Comparison of ENCODE assay signal across 8 cellular contexts in the genomic region with DNA sequence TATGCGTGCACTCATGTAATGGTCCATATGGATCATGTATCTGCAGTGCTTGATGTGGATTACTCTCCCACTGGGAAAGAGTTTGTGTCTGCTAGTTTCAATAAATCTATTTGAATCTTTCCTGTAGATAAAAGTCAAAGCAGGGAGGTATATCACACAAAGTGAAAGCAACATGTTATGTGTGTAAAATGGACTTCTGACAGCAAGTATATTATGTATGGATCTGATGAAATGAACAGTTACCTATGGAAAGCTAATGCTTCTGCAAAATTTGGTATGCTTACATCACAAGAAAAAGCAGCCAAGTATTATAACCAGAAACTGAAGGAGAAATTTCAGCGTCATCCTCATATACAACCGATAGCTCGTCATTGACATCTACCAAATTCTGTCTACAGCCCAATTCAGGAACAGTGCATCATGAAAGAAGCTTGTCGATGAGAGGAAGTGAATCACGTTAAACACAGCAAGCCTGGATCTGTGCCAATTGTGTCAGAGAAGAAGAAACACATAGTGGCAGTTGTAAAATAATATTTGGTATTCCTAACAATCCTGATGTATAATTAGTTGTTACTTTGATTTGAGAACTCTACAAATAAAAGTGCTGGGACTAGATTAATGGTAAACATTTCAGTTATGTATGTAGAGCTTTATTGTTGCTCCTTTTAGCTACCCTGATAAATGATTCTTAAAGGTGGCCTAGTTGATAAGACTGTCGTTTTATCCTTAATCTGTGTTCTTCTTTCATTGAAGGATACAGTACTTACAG. TPM values are rescaled to one million over a fixed set of nuclear protein-coding genes. Genes with fewer than 3 reads are reported as not detected.
DNase-seq lines count a peak whose midpoint lies in the region; ATAC-seq and TF ChIP-seq lines count a peak whose summit lies in the region.
"Had no signal": no experiment of that assay in that cellular context is flagged by ENCODE, and none has a peak within 500 bp of the region (broad histone marks: within the 10 kb centered on the region; RNA-seq: fewer than 3 reads in every experiment).

No MANE protein-coding gene starts in this region.

- peak overlapping the region; percentile 34 for H3K4me2 ChIP-seq in HCT116 (ENCODE audit: low read length)
- peak overlapping the region; percentile 22 for H3K4me2 ChIP-seq in skeletal muscle satellite cell (ENCODE audit: low read length)

- H3K9me3 ChIP-seq in HCT116 (ENCODE audit: control insufficient read depth in 1 of 2, insufficient read depth in 1 of 2, low read depth in 1 of 2, low read length in 2 of 2) (no peaks in the 10 kb centered on the region), Peyer's patch (no peaks in the 10 kb centered on the region), skeletal muscle satellite cell (replicated peaks; ENCODE audit: low read length) (no peaks in the 10 kb centered on the region)
- H3K9me3 ChIP-seq: neutrophil had no signal

- CTCF ChIA-PET in HCT116 (lab: Charles Lee), result interaction anchor here (1.0 to 1.3 kb wide), 3 partner anchors 28 to 361 kb away, joined by 3 read pairs; no protein-coding TSS in a partner anchor

- no peaks in the 10 kb centered on the region for H4K20me1 ChIP-seq in HCT116 (ENCODE audit: insufficient read depth)

- peaks cover 0 to 9% of the 10 kb centered on the region in 2 experiments; a peak in 2 of 4 replicates for H3K4me1 ChIP-seq in HCT116 (ENCODE audit: control insufficient read depth in 1 of 2, insufficient read depth in 2 of 2, low read length in 2 of 2)
- peaks cover 0 to 4% (median 0%) of the 10 kb centered on the region in 4 donors for H3K4me1 ChIP-seq in Peyer's patch
- peaks cover 17% of the 10 kb centered on the region for H3K4me1 ChIP-seq in skeletal muscle satellite cell (ENCODE audit: control insufficient read depth, insufficient read depth, low read length)

- no peak for TF ChIP-seq POLR2A in HCT116 (IDR thresholded peaks at IDR 0.05; ENCODE audit: borderline replicate concordance, extremely low read depth, insufficient read depth, insufficient read length)
- TF ChIP-seq POLR2A in Peyer's patch (IDR thresholded peaks at IDR 0.05), result no peak

- H3K9ac ChIP-seq in HCT116 (ENCODE audit: low read length) (no peak overlapping the region), skeletal muscle satellite cell (ENCODE audit: low read depth, low read length) (no peak overlapping the region)

- no peaks in the 10 kb centered on the region for H3K79me2 ChIP-seq in HCT116 (ENCODE audit: insufficient read depth, low read length)

- no peaks in the 10 kb centered on the region for H3K9me3 Mint-ChIP-seq in activated naive CD8-positive, alpha-beta T cell treated with anti-CD3 and anti-CD28 coated beads, Interleukin-2, amount 10 ng/mL, durations not matched to agents 7 days and 5 days

- no peak for ATAC-seq in HCT116
- peak; percentile 68 for ATAC-seq in activated naive CD8-positive, alpha-beta T cell treated with anti-CD3 and anti-CD28 coated beads, Interleukin-2, amount 10 ng/mL, durations not matched to agents 7 days and 5 days (ENCODE audit: low read depth)
- ATAC-seq in GM21786 (IDR thresholded peaks at IDR 0.05; ENCODE audit: unreplicated experiment), result no peak

- H3K27ac ChIP-seq in HCT116 (ENCODE audit: low read depth, low read length) (no peak overlapping the region), Peyer's patch (no peak overlapping the region)
- H3K27ac ChIP-seq: neutrophil had no signal

- H3K27me3 ChIP-seq in HCT116 (ENCODE audit: insufficient read depth, low read length), result no peaks in the 10 kb centered on the region
- no peaks in the 10 kb centered on the region for H3K27me3 ChIP-seq in Peyer's patch
- no peaks in the 10 kb centered on the region for H3K27me3 ChIP-seq in skeletal muscle satellite cell (ENCODE audit: control insufficient read depth, insufficient read depth, low read length)
- H3K27me3 ChIP-seq: neutrophil had no signal

- POLR2A ChIA-PET in HCT116 (lab: Charles Lee), result interaction anchor here (1.4 kb wide), 1 partner anchor 13 kb away, joined by 3 read pairs; no protein-coding TSS in a partner anchor
- POLR2A ChIA-PET in activated naive CD8-positive, alpha-beta T cell treated with anti-CD3 and anti-CD28 coated beads, Interleukin-2, amount 10 ng/mL, durations not matched to agents 7 days and 5 days (lab: Charles Lee), result interaction anchor here (1.2 to 2.6 kb wide), 2 partner anchors 14 to 55 kb away, joined by 3 to 18 read pairs; a partner anchor contains a TSS

- H3K36me3 ChIP-seq in HCT116 (ENCODE audit: control insufficient read depth in 1 of 2, insufficient read depth in 2 of 2, low read length in 2 of 2) (no peaks in the 10 kb centered on the region), Peyer's patch (no peaks in the 10 kb centered on the region), skeletal muscle satellite cell (ENCODE audit: insufficient read depth, low read length) (no peaks in the 10 kb centered on the region)
- H3K36me3 ChIP-seq: neutrophil had no signal

- DNase-seq in HCT116 (ENCODE audit: low read depth, low spot score), result no peak
- peak in 2 of 3 donors; percentile 37 to 61 for DNase-seq in Peyer's patch
- DNase-seq in activated naive CD8-positive, alpha-beta T cell treated with anti-CD3 and anti-CD28 coated beads, Interleukin-2, amount 10 ng/mL, durations not matched to agents 7 days and 5 days, result no peak
- DNase-seq in HuH-7 (ENCODE audit: low spot score), result no peak
- no peak for DNase-seq in kidney glomerular epithelial cell (lab: John Stamatoyannopoulos, UW)

- H3K27me3 Mint-ChIP-seq in activated naive CD8-positive, alpha-beta T cell treated with anti-CD3 and anti-CD28 coated beads, Interleukin-2, amount 10 ng/mL, durations not matched to agents 7 days and 5 days, result no peaks in the 10 kb centered on the region

- RAD21 ChIA-PET in HCT116 (lab: Charles Lee; ENCODE audit: low non-redundant PET in 1 of 2, low total read pairs in 2 of 2, uncharacterized antibody in 2 of 2, unreplicated experiment in 2 of 2), result interaction anchor here in 1 of 2 experiments (0.6 kb wide), 1 partner anchor 39 kb away, joined by 4 read pairs; no protein-coding TSS in a partner anchor

- H3K4me1 Mint-ChIP-seq in activated naive CD8-positive, alpha-beta T cell treated with anti-CD3 and anti-CD28 coated beads, Interleukin-2, amount 10 ng/mL, durations not matched to agents 7 days and 5 days, result peaks cover 10% of the 10 kb centered on the region

- peak overlapping the region; percentile 13 for H3K27ac Mint-ChIP-seq in activated naive CD8-positive, alpha-beta T cell treated with anti-CD3 and anti-CD28 coated beads, Interleukin-2, amount 10 ng/mL, durations not matched to agents 7 days and 5 days

- no peak for TF ChIP-seq CTCF in HCT116 (IDR thresholded peaks at IDR 0.05 in 2 of 3, conservative IDR thresholded peaks at IDR 0.05 in 1 of 3; ENCODE audit: borderline replicate concordance in 1 of 3, insufficient read depth in 1 of 3, low read depth in 2 of 3, low read length in 2 of 3)
- no peak for TF ChIP-seq CTCF in Peyer's patch (IDR thresholded peaks at IDR 0.05)

- no peak for TF ChIP-seq RAD21 in HCT116 (IDR thresholded peaks at IDR 0.05; ENCODE audit: low read depth)

- peak overlapping the region; percentile 77 for H2AFZ ChIP-seq in HCT116 (ENCODE audit: low read depth, low read length, poor library complexity, severe bottlenecking)

- intact Hi-C loops in HCT116 (cut with micrococcal nuclease), result no loop called here

- H3K4me3 ChIP-seq in HCT116 (replicated peaks in 1 of 2; ENCODE audit: low read depth in 1 of 2, low read length in 2 of 2) (no peak overlapping the region), Peyer's patch (no peak overlapping the region), skeletal muscle satellite cell (ENCODE audit: low read length) (no peak overlapping the region)

- no peaks in the 10 kb centered on the region for H3K36me3 Mint-ChIP-seq in activated naive CD8-positive, alpha-beta T cell treated with anti-CD3 and anti-CD28 coated beads, Interleukin-2, amount 10 ng/mL, durations not matched to agents 7 days and 5 days

- BruUV-seq in HCT116 (replicated peaks; lab: Mats Ljungman, UMichigan), result no TSS peak

- H3K9me2 ChIP-seq in HCT116 (ENCODE audit: insufficient read depth), result no peaks in the 10 kb centered on the region

- peak overlapping the region; percentile 62 for H3K4me3 Mint-ChIP-seq in activated naive CD8-positive, alpha-beta T cell treated with anti-CD3 and anti-CD28 coated beads, Interleukin-2, amount 10 ng/mL, durations not matched to agents 7 days and 5 days

TF ChIP-seq in HCT116, 20 proteins besides CTCF, POLR2A, EP300 and RAD21:
- TF ChIP-seq TCF7L2 (IDR thresholded peaks at IDR 0.05; ENCODE audit: borderline replicate concordance, extremely low read depth, insufficient read depth, insufficient read length) (no peak), FOSL1 (IDR thresholded peaks at IDR 0.05; ENCODE audit: low read depth) (peak; percentile 22; the same call in 1 of the 2 replicates)
TF ChIP-seq in HCT116: peak in this region for 1.

RNA-seq across cellular contexts. Expression of a gene that starts 14.2 kb away (rescaled TPM):
- total RNA-seq in HCT116 (2021; ENCODE audit: unreplicated experiment) (78.0 TPM), Peyer's patch (10 to 100 TPM; 45.2 to 77.6 (median 53.3) TPM)
- 37.8 and 46.5 TPM in 2 replicates for polyA plus RNA-seq in HCT116 (2012)
- 10 to 100 TPM; 52.2 to 56.5 TPM for total RNA-seq in activated naive CD8-positive, alpha-beta T cell treated with anti-CD3 and anti-CD28 coated beads, Interleukin-2, amount 10 ng/mL, durations not matched to agents 7 days and 5 days
- 33.4 and 39.8 TPM in 2 replicates for total RNA-seq in skeletal muscle satellite cell (2012; rRNA removed)

Comparison
In these comparisons a context has a peak if more than half of its experiments do, and no peak if none do; other contexts are left out.
1. DNase-seq: peak in Peyer's patch (2 of 3); none in HCT116 (single experiment), activated naive CD8-positive, alpha-beta T cell treated with anti-CD3 and anti-CD28 coated beads, Interleukin-2, amount 10 ng/mL, durations not matched to agents 7 days and 5 days (single experiment), HuH-7 (single experiment) and kidney glomerular epithelial cell (single experiment).